In the genomic region with DNA sequence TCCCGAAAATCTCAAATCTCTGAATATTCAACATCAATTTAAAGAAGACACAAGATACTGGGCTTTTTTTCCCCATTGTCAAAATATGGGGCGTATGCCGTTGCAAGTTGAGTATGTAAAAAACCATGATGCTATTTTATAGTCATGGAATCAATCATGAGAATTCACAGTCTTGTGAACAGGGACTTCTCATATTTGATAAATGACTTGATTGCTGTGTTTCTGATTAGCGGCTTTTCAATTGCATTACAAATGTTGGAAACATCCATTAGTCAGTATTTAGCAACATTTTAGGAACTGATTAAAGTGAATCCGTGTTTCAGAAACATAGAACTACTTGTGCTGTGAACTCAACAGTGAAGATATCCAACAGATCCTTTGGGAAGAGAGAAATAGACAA, we compare ENCODE assay signal across 25 cellular contexts.
"Had no signal": no experiment of that assay in that cellular context is flagged by ENCODE, and none has a peak within 500 bp of the region (broad histone marks: within the 10 kb centered on the region; RNA-seq: fewer than 3 reads in every experiment).

No MANE protein-coding gene starts in this region.

- H3K27ac ChIP-seq: left ventricle myocardium inferior, pancreas, prostate gland, stomach, thoracic aorta, tibial artery, upper lobe of right lung had no signal

- H3K9me3 ChIP-seq: left ventricle myocardium inferior, pancreas, prostate gland, stomach, thoracic aorta, tibial artery, upper lobe of right lung had no signal

- H3K36me3 Mint-ChIP-seq: memory B cell; stimulated activated naive B cell treated with anti-CD40 and anti-IgM and Interleukin-4, amounts not matched to agents 10 μg/mL and 1 μg/mL and 100 μg/mL, for 72 hours had no signal

- H3K4me3 Mint-ChIP-seq: memory B cell; naive thymus-derived CD8-positive, alpha-beta T cell; nephron; neural crest cell; stimulated activated naive B cell treated with anti-CD40 and anti-IgM and Interleukin-4, amounts not matched to agents 10 μg/mL and 1 μg/mL and 100 μg/mL, for 72 hours had no signal

- H3K27me3 ChIP-seq: pancreas, stomach, upper lobe of right lung had no signal

- H3K36me3 ChIP-seq: left ventricle myocardium inferior, pancreas, prostate gland, stomach, thoracic aorta, tibial artery, upper lobe of right lung had no signal

- H3K4me1 Mint-ChIP-seq: memory B cell; naive thymus-derived CD8-positive, alpha-beta T cell; nephron; neural crest cell; stimulated activated naive B cell treated with anti-CD40 and anti-IgM and Interleukin-4, amounts not matched to agents 10 μg/mL and 1 μg/mL and 100 μg/mL, for 72 hours had no signal

- H3K4me1 ChIP-seq: left ventricle myocardium inferior, pancreas, prostate gland, stomach, tibial artery, upper lobe of right lung had no signal

- DNase-seq: islet precursor cell; left ventricle myocardium inferior; naive thymus-derived CD8-positive, alpha-beta T cell; nucleus accumbens; pancreas; posterior cingulate gyrus; retina; right cardiac atrium; stimulated activated CD4-positive, alpha-beta T cell treated with anti-CD3 and anti-CD28 coated beads, Interleukin-12 subunit alpha, Interleukin-12 subunit beta, amount 100 ng/mL, for 4 hours; stimulated activated CD4-positive, alpha-beta T cell treated with anti-CD3 and anti-CD28 coated beads, Interleukin-15, amount 100 ng/mL, for 24 hours; stimulated activated CD4-positive, alpha-beta T cell treated with anti-CD3 and anti-CD28 coated beads, Interleukin-2, amount 100 ng/mL, for 24 hours; stimulated activated CD4-positive, alpha-beta T cell treated with anti-CD3 and anti-CD28 coated beads, Interleukin-4, amount 100 ng/mL, for 1 hour; stimulated activated naive B cell treated with anti-CD40 and anti-IgM and Interleukin-4, amounts not matched to agents 10 μg/mL and 1 μg/mL and 100 μg/mL, for 72 hours; stimulated activated naive CD8-positive, alpha-beta T cell treated with anti-CD3 and anti-CD28 coated beads, Interleukin-15, Interleukin-2, amounts not matched to agents 100 U/mL and 50 U/mL, for 24 hours; stomach; tibial artery; trophoblast cell; upper lobe of right lung had no signal

- H3K27ac Mint-ChIP-seq: memory B cell; nephron; stimulated activated naive B cell treated with anti-CD40 and anti-IgM and Interleukin-4, amounts not matched to agents 10 μg/mL and 1 μg/mL and 100 μg/mL, for 72 hours had no signal

- H3K4me3 ChIP-seq: left ventricle myocardium inferior, lung, pancreas, prostate gland, skin epidermis, stomach, thoracic aorta, tibial artery, upper lobe of right lung had no signal

- H3K9me3 Mint-ChIP-seq: memory B cell; nephron; neural crest cell; stimulated activated naive B cell treated with anti-CD40 and anti-IgM and Interleukin-4, amounts not matched to agents 10 μg/mL and 1 μg/mL and 100 μg/mL, for 72 hours had no signal
